3 cellular contexts compared by ENCODE assay signal in the genomic region with DNA sequence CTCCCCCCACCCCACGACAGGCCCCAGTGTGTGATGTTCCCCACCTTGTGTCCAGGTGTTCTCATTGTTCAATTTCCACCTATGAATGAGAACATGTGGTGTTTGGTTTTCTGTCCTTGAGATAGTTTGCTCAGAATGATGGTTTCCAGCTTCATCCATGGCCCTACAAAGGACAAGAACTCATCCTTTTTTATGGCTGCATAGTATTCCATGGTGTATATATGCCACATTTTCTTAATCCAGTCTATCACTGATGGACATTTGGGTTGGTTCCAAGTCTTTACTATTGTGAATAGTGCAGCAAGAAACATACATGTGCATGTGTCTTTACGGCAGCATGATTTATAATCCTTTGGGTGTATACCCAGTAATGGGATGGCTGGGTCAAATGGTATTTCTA. TPM values are rescaled to one million over a fixed set of nuclear protein-coding genes. Genes with fewer than 3 reads are reported as not detected.
"Had no signal": no experiment of that assay in that cellular context is flagged by ENCODE, and none has a peak within 500 bp of the region (broad histone marks: within the 10 kb centered on the region; RNA-seq: fewer than 3 reads in every experiment).

No MANE protein-coding gene starts in this region.

RNA-seq across cellular contexts. Expression of gene XK, which starts 34.7 kb away (rescaled TPM):
- total RNA-seq: activated CD4-positive, alpha-beta memory T cell treated with anti-CD3 and anti-CD28 coated beads for 36 hours; activated CD4-positive, alpha-beta memory T cell treated with anti-CD3 and anti-CD28 coated beads, Interleukin-2, amount 10 ng/mL, durations not matched to agents 7 days and 5 days; activated CD8-positive, alpha-beta T cell treated with anti-CD3 and anti-CD28 coated beads, Interleukin-2, amount 10 ng/mL, durations not matched to agents 7 days and 5 days had no signal
